8 cellular contexts compared by ENCODE assay signal in genomic region chr7:22082553-22082885, GRCh38.
DNase-seq lines count a peak whose midpoint lies in the region; ATAC-seq, FAIRE-seq and TF ChIP-seq lines count a peak whose summit lies in the region.

No MANE protein-coding gene starts in this region.

- H3K9ac ChIP-seq in keratinocyte (ENCODE audit: control insufficient read depth, extremely low read depth, insufficient read depth, low read length): peak overlapping the region; percentile 40

- H3K4me1 Mint-ChIP-seq in activated naive CD8-positive, alpha-beta T cell treated with anti-CD3 and anti-CD28 coated beads, Interleukin-2, amount 50 U/mL, for 24 hours: peaks cover 15% of the 10 kb centered on the region

- peak overlapping the region; percentile 97 for H3K4me2 ChIP-seq in keratinocyte (ENCODE audit: control insufficient read depth, extremely low read depth, insufficient read depth, low read depth, low read length)

- 2% methylated on average over 10 of the region's 10 CpGs for WGBS in suprapubic skin

- H3K4me3 Mint-ChIP-seq in activated naive CD8-positive, alpha-beta T cell treated with anti-CD3 and anti-CD28 coated beads, Interleukin-2, amount 50 U/mL, for 24 hours: peak overlapping the region; percentile 70

- TF ChIP-seq CTCF in GM06990 (IDR thresholded peaks at IDR 0.05; ENCODE audit: insufficient read depth, low read length, poor library complexity, severe bottlenecking): no peak
- TF ChIP-seq CTCF in keratinocyte (optimal IDR thresholded peaks at IDR 0.05 in 1 of 3, IDR thresholded peaks at IDR 0.05 in 1 of 3, conservative IDR thresholded peaks at IDR 0.05 in 1 of 3; ENCODE audit: extremely low read depth in 1 of 3, insufficient read depth in 2 of 3, low read length in 3 of 3): no peak
- TF ChIP-seq CTCF in suprapubic skin (IDR thresholded peaks at IDR 0.05): no peak

- H3K4me1 ChIP-seq in keratinocyte (ENCODE audit: control insufficient read depth, extremely low read depth, insufficient read depth, low read length) (peaks cover 10% of the 10 kb centered on the region), suprapubic skin (peaks cover 16% of the 10 kb centered on the region)

- no peaks in the 10 kb centered on the region for H3K9me3 Mint-ChIP-seq in activated naive CD8-positive, alpha-beta T cell treated with anti-CD3 and anti-CD28 coated beads, Interleukin-2, amount 50 U/mL, for 24 hours

- ATAC-seq in HG02852 (IDR thresholded peaks at IDR 0.05; ENCODE audit: unreplicated experiment): peak; percentile 19
- ATAC-seq in activated naive CD8-positive, alpha-beta T cell treated with anti-CD3 and anti-CD28 coated beads, Interleukin-2, amount 50 U/mL, for 24 hours: no peak
- ATAC-seq in GM19467 (IDR thresholded peaks at IDR 0.05; ENCODE audit: unreplicated experiment): no peak

- no peaks in the 10 kb centered on the region for H3K36me3 Mint-ChIP-seq in activated naive CD8-positive, alpha-beta T cell treated with anti-CD3 and anti-CD28 coated beads, Interleukin-2, amount 50 U/mL, for 24 hours (ENCODE audit: low read depth)

- peak overlapping the region; percentile 89 for H2AFZ ChIP-seq in keratinocyte (ENCODE audit: control insufficient read depth, low read length)

- peaks cover 16% of the 10 kb centered on the region for H3K27me3 Mint-ChIP-seq in activated naive CD8-positive, alpha-beta T cell treated with anti-CD3 and anti-CD28 coated beads, Interleukin-2, amount 50 U/mL, for 24 hours

- H3K36me3 ChIP-seq in GM06990 (ENCODE audit: control insufficient read depth, insufficient read depth, low read length) (no peaks in the 10 kb centered on the region), keratinocyte (ENCODE audit: control insufficient read depth in 2 of 2, extremely low read depth in 1 of 2, insufficient read depth in 2 of 2, low read length in 2 of 2) (no peaks in the 10 kb centered on the region), suprapubic skin (no peaks in the 10 kb centered on the region)

- dilution Hi-C loops in keratinocyte (cut with MboI; ENCODE audit: extremely low pct_ligation_motif_present, low sequenced_read_pairs): no loop called here

- DNase-seq in GM06990 (ENCODE audit: extremely low read depth, insufficient read length): no peak
- no peak for DNase-seq in activated naive CD8-positive, alpha-beta T cell treated with anti-CD3 and anti-CD28 coated beads, Interleukin-2, amount 50 U/mL, for 24 hours
- no peak for DNase-seq in keratinocyte (ENCODE audit: low read depth, low spot score)
- DNase-seq in suprapubic skin (ENCODE audit: low spot score in 2 of 2): no peak
- no peak for DNase-seq in stimulated activated CD4-positive, alpha-beta T cell treated with anti-CD3 and anti-CD28 coated beads, Interleukin-2, amount 100 ng/mL, for 24 hours
- DNase-seq in iPS-NIHi11 (ENCODE audit: low spot score): no peak

- H3K79me2 ChIP-seq in keratinocyte (ENCODE audit: control insufficient read depth, insufficient read depth, low read length): no peaks in the 10 kb centered on the region

- no peaks in the 10 kb centered on the region for H3K9me1 ChIP-seq in keratinocyte (ENCODE audit: control insufficient read depth, extremely low read depth, insufficient read depth, low read length)

- H3K9me3 ChIP-seq in keratinocyte (ENCODE audit: control insufficient read depth, low read depth, low read length) (no peaks in the 10 kb centered on the region), suprapubic skin (no peaks in the 10 kb centered on the region)

- H3K27ac Mint-ChIP-seq in activated naive CD8-positive, alpha-beta T cell treated with anti-CD3 and anti-CD28 coated beads, Interleukin-2, amount 50 U/mL, for 24 hours: no peak overlapping the region

- no peaks in the 10 kb centered on the region for H4K20me1 ChIP-seq in keratinocyte (ENCODE audit: control insufficient read depth, extremely low read depth, insufficient read depth, low read length)

- TF ChIP-seq POLR2A in suprapubic skin (IDR thresholded peaks at IDR 0.05): no peak

- H3K27me3 ChIP-seq in GM06990 (replicated peaks; ENCODE audit: control insufficient read depth, insufficient read depth, low read length) (peaks cover 1% of the 10 kb centered on the region), keratinocyte (ENCODE audit: control insufficient read depth, extremely low read depth, insufficient read depth, low read length) (peaks cover 9% of the 10 kb centered on the region), suprapubic skin (peaks cover 19% of the 10 kb centered on the region)

- no peak overlapping the region for H3K27ac ChIP-seq in keratinocyte (ENCODE audit: control insufficient read depth, insufficient read depth, low read length)
- peak overlapping the region; percentile 82 for H3K27ac ChIP-seq in suprapubic skin

- H3K4me3 ChIP-seq in GM06990 (replicated peaks; ENCODE audit: low read depth, low read length) (peak overlapping the region; percentile 72), keratinocyte (ENCODE audit: control insufficient read depth in 2 of 3, extremely low read depth in 1 of 3, insufficient read depth in 2 of 3, low read depth in 1 of 3, low read length in 3 of 3) (peak overlapping the region; percentile 44 to 76 (median 76)), suprapubic skin (peak overlapping the region; percentile 66)

- FAIRE-seq in keratinocyte (lab: Jason Lieb, UNC): no peak

- no peak for TF ChIP-seq EP300 in suprapubic skin (IDR thresholded peaks at IDR 0.05)
